Comparison of ENCODE assay signal across 1 cellular context in genomic region chr11:88179141-88179540, GRCh38.
TF ChIP-seq lines count a peak whose summit lies in the region.

No MANE protein-coding gene starts in this region.

TF ChIP-seq in GM12878, 131 proteins besides CTCF, POLR2A, EP300 and RAD21 (continued from another document):
- 0 out of 4 replicates have a peak, but pooled peaks of 1 of the 2 experiments have one; percentile 15 for TF ChIP-seq ETV6 (conservative IDR thresholded peaks at IDR 0.05 in 1 of 2, IDR thresholded peaks at IDR 0.05 in 1 of 2; ENCODE audit: borderline replicate concordance in 1 of 2, low read depth in 1 of 2)
- no peak for TF ChIP-seq WRNIP1 (IDR thresholded peaks at IDR 0.05; ENCODE audit: borderline replicate concordance, low read depth, low read length)
- peak; percentile 71 for TF ChIP-seq CREM (IDR thresholded peaks at IDR 0.05; ENCODE audit: low read depth)
- 0 out of 2 replicates have a peak, but pooled peaks have one; percentile 31 for TF ChIP-seq RELB (IDR thresholded peaks at IDR 0.05; ENCODE audit: low read depth)
- peak; percentile 26 for TF ChIP-seq MEF2B (IDR thresholded peaks at IDR 0.05; ENCODE audit: partially characterized antibody, poor library complexity, severe bottlenecking)
- peak; percentile 36; the same call in 1 of the 2 replicates for TF ChIP-seq ZNF24 (IDR thresholded peaks at IDR 0.05)
- TF ChIP-seq NFIC (IDR thresholded peaks at IDR 0.05; ENCODE audit: low read depth, low read length): peak; percentile 90
- 0 out of 2 replicates have a peak, but pooled peaks have one; percentile 6 for TF ChIP-seq CHD2 (IDR thresholded peaks at IDR 0.05; ENCODE audit: borderline replicate concordance, low read depth, low read length)
- peak; percentile 96 for TF ChIP-seq CBFB (IDR thresholded peaks at IDR 0.05; ENCODE audit: low read depth)
- TF ChIP-seq ZBED1 (IDR thresholded peaks at IDR 0.05; ENCODE audit: borderline replicate concordance): peak; percentile 57; the same call in 1 of the 2 replicates
- TF ChIP-seq TCF12 (IDR thresholded peaks at IDR 0.05; ENCODE audit: low read depth, low read length): peak; percentile 64
- peak; percentile 31; the same call in 1 of the 2 replicates for TF ChIP-seq CREB1 (IDR thresholded peaks at IDR 0.05; ENCODE audit: low read depth)
- TF ChIP-seq FOXM1 (IDR thresholded peaks at IDR 0.05; ENCODE audit: low read depth, low read length): peak; percentile 84
- TF ChIP-seq RUNX3 (IDR thresholded peaks at IDR 0.05; ENCODE audit: low read length): peak; percentile 99
- peak; percentile 61; the same call in 1 of the 2 replicates for TF ChIP-seq GATAD2B (conservative IDR thresholded peaks at IDR 0.05; ENCODE audit: low read depth)
- peak; percentile 37; the same call in 1 of the 2 replicates for TF ChIP-seq MLLT1 (IDR thresholded peaks at IDR 0.05)
- no peak for TF ChIP-seq GABPA (IDR thresholded peaks at IDR 0.05; ENCODE audit: low read depth)
- TF ChIP-seq TARDBP (IDR thresholded peaks at IDR 0.05; ENCODE audit: borderline replicate concordance): no peak
- 0 out of 2 replicates have a peak, but pooled peaks have one; percentile 37 for TF ChIP-seq CBX5 (IDR thresholded peaks at IDR 0.05; ENCODE audit: low read depth)
- TF ChIP-seq ZNF217 (IDR thresholded peaks at IDR 0.05): peak; percentile 50; the same call in 1 of the 2 replicates
- TF ChIP-seq DPF2 (IDR thresholded peaks at IDR 0.05): peak; percentile 50; the same call in 1 of the 2 replicates
- no peak for TF ChIP-seq SIN3A (IDR thresholded peaks at IDR 0.05; ENCODE audit: low read depth, low read length)
- TF ChIP-seq MTA3 (IDR thresholded peaks at IDR 0.05; ENCODE audit: borderline replicate concordance, low read length): peak; percentile 60; the same call in 1 of the 2 replicates
- TF ChIP-seq BHLHE40 (IDR thresholded peaks at IDR 0.05; ENCODE audit: borderline replicate concordance in 1 of 2, low read depth in 2 of 2, low read length in 1 of 2): peak; percentile 24 to 67; a peak in 2 of 4 replicates
- TF ChIP-seq MEF2A (IDR thresholded peaks at IDR 0.05; ENCODE audit: insufficient read depth, low read depth, low read length): peak; percentile 34; the same call in 1 of the 2 replicates
- TF ChIP-seq IKZF2 (IDR thresholded peaks at IDR 0.05): peak; percentile 91 to 93
- 0 out of 2 replicates have a peak, but pooled peaks have one; percentile 27 for TF ChIP-seq NR2F1 (conservative IDR thresholded peaks at IDR 0.05)
- no peak for TF ChIP-seq NBN (IDR thresholded peaks at IDR 0.05)
- no peak for TF ChIP-seq HDAC2 (IDR thresholded peaks at IDR 0.05)
- peak; percentile 55; the same call in 1 of the 3 replicates for TF ChIP-seq POU2F2 (IDR thresholded peaks at IDR 0.05; ENCODE audit: borderline replicate concordance, low read depth, low read length)
- TF ChIP-seq IKZF1 (conservative IDR thresholded peaks at IDR 0.05): peak; percentile 66
- TF ChIP-seq MYC (IDR thresholded peaks at IDR 0.05; ENCODE audit: insufficient read depth, insufficient read length, insufficient replicate concordance, low read length, severe bottlenecking): no peak
- peak; percentile 87 for TF ChIP-seq IRF4 (IDR thresholded peaks at IDR 0.05; ENCODE audit: low read depth, low read length)
